8 cellular contexts compared by ENCODE assay signal in the genomic region with DNA sequence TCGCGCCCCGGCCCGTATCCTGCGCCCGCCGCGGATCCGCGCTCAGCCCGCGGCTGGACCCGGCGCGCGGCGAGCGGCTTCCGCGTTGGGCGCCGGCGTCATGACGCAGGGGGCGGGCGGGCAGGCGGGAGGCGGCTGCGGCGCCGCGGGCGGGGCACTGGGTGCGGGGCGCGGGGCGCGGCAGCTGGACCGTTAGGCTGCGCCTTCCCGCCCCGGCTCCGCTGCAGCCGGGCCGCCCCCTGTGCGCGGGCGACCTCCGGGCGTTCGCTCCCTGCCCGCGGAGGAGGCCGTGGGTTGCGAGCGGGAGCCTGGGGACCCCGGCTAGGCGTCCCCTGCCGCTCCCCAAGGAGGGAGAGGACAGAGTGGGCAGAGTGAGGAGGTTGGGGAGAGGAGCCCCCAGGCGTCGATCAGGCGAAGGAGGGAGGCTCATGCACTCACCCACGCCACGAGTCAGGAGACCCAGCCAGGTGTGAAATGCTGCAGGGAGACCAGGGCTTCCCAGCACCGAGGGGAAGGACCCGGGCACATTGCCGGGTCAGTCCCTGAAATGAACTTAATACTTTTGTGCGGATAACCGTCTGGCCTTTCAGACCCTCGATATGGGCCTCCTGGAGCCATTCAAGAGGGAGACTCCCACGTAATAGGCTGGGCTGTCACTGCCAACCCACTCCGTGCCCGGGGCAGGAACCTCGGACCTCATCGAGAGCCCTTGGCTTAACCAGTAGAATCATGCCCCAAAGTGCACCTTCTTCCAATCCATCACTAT. TPM values are rescaled to one million over a fixed set of nuclear protein-coding genes. Genes with fewer than 3 reads are reported as not detected.
DNase-seq lines count a peak whose midpoint lies in the region; ATAC-seq and TF ChIP-seq lines count a peak whose summit lies in the region.

A gene (minus strand): TSS at position 55 of the 766 bp plus-strand sequence. CDS start 252 bp downstream, outside the sequence.

- H3K27me3 Mint-ChIP-seq in brain: peaks cover 37% of the 10 kb centered on the region

- ATAC-seq in GM21825 (IDR thresholded peaks at IDR 0.05; ENCODE audit: unreplicated experiment): peak; percentile 78
- ATAC-seq in gastrocnemius medialis: peak; percentile 79 to 88

- H3K4me1 ChIP-seq in iPS-15b (ENCODE audit: control insufficient read depth, insufficient read depth, low read length) (peaks cover 11% of the 10 kb centered on the region), gastrocnemius medialis (peaks cover 0 to 16% of the 10 kb centered on the region in 2 donors)

- peak; percentile 20 to 30 for TF ChIP-seq POLR2A in gastrocnemius medialis (IDR thresholded peaks at IDR 0.05)

- peak within 1 kb of the TSS; percentile 6 to 80 (median 79) for H3K27ac Mint-ChIP-seq in brain

- no peaks in the 10 kb centered on the region for H3K36me3 Mint-ChIP-seq in brain

- H3K27me3 ChIP-seq in iPS-15b (ENCODE audit: control insufficient read depth, insufficient read depth, low read length): peaks cover 10% of the 10 kb centered on the region
- peaks cover 0 to 15% (median 9%) of the 10 kb centered on the region in 3 donors for H3K27me3 ChIP-seq in gastrocnemius medialis

- peak within 1 kb of the TSS; percentile 63 to 72 (median 68) for H3K27ac ChIP-seq in gastrocnemius medialis

- in situ Hi-C loops in gastrocnemius medialis (cut with MboI; ENCODE audit: low sequenced_read_pairs in 4 of 4): no loop called here

- H3K4me1 Mint-ChIP-seq in brain: peaks cover 27% of the 10 kb centered on the region

- H3K9me3 Mint-ChIP-seq in brain: peaks cover 0 to 4% (median 0%) of the 10 kb centered on the region in 5 experiments

- intact Hi-C loops in gastrocnemius medialis (cut with DNase I; ENCODE audit: low total_unique reads): loop anchor here (1.0 to 10.0 kb wide), 2 partner anchors 390 to 711 kb away; a partner anchor contains a TSS

- H3K4me3 ChIP-seq in GM08714 (ENCODE audit: low read length): peak within 1 kb of the TSS; percentile 97
- peak within 1 kb of the TSS; percentile 94 for H3K4me3 ChIP-seq in iPS-15b (ENCODE audit: low read depth, low read length)
- peak within 1 kb of the TSS; percentile 75 to 93 (median 80) for H3K4me3 ChIP-seq in gastrocnemius medialis

- H3K4me3 Mint-ChIP-seq in brain: peak within 1 kb of the TSS; percentile 85 to 92 (median 88)

- H3K9me3 ChIP-seq in iPS-15b (ENCODE audit: control insufficient read depth, insufficient read depth, low read length): no peaks in the 10 kb centered on the region
- H3K9me3 ChIP-seq in gastrocnemius medialis: no peaks in the 10 kb centered on the region

- TF ChIP-seq CTCF in brain (conservative IDR thresholded peaks at IDR 0.05) (no peak), gastrocnemius medialis (IDR thresholded peaks at IDR 0.05 in 4 of 5, conservative IDR thresholded peaks at IDR 0.05 in 1 of 5) (no peak)

- DNase-seq in Kasumi-1 (lab: John Stamatoyannopoulos, UW) (peak; percentile 55 to 58), UCSD-AML1 (lab: John Stamatoyannopoulos, UW; ENCODE audit: unreplicated experiment) (peak; percentile 83), gastrocnemius medialis (peak; percentile 16 to 30), NCI-H1694 (lab: John Stamatoyannopoulos, UW) (no peak)

- H3K9ac ChIP-seq in iPS-15b (ENCODE audit: low read depth, low read length): peak within 1 kb of the TSS; percentile 70

- no peaks in the 10 kb centered on the region for H3K36me3 ChIP-seq in iPS-15b (ENCODE audit: control insufficient read depth, insufficient read depth, low read length)
- no peaks in the 10 kb centered on the region for H3K36me3 ChIP-seq in gastrocnemius medialis

RNA-seq across cellular contexts. Expression of the gene that starts here (rescaled TPM):
- 161 TPM for polyA plus RNA-seq in brain (ENCODE audit: insufficient read depth, low read depth, low replicate concordance)
- 1 to 10 TPM; 3.9 to 7.5 (median 4.7) TPM for total RNA-seq in gastrocnemius medialis
